ENCODE assay signal across 16 cellular contexts in genomic region chr1:51842255-51842654, GRCh38.
"Had no signal": no experiment of that assay in that cellular context is flagged by ENCODE, and none has a peak within 500 bp of the region (broad histone marks: within the 10 kb centered on the region; RNA-seq: fewer than 3 reads in every experiment).

No MANE protein-coding gene starts in this region.

- H3K9me3 Mint-ChIP-seq: central memory CD8-positive, alpha-beta T cell; natural killer cell treated with Interleukin-12 subunit alpha and Interleukin-12 subunit beta and Interleukin-15 and Interleukin-18, amount 100 ng/mL, for 72 hours; type B pancreatic cell had no signal

- H3K27ac ChIP-seq: brain microvascular endothelial cell, coronary artery, esophagus muscularis mucosa had no signal

- H3K27me3 Mint-ChIP-seq: activated naive CD8-positive, alpha-beta T cell treated with anti-CD3 and anti-CD28 coated beads for 36 hours; central memory CD8-positive, alpha-beta T cell; natural killer cell treated with Interleukin-12 subunit alpha and Interleukin-12 subunit beta and Interleukin-15 and Interleukin-18, amount 100 ng/mL, for 72 hours; stimulated activated naive CD8-positive, alpha-beta T cell treated with anti-CD3 and anti-CD28 coated beads, Interleukin-15, amount 100 ng/mL, for 72 hours; type B pancreatic cell had no signal

- H3K4me3 ChIP-seq: coronary artery, esophagus muscularis mucosa had no signal

- ATAC-seq: natural killer cell treated with Interleukin-12 subunit alpha and Interleukin-12 subunit beta and Interleukin-15 and Interleukin-18, amount 100 ng/mL, for 72 hours; stimulated activated naive CD8-positive, alpha-beta T cell treated with anti-CD3 and anti-CD28 coated beads, Interleukin-15, amount 100 ng/mL, for 72 hours; WTC11 had no signal

- H3K27ac Mint-ChIP-seq: activated naive CD8-positive, alpha-beta T cell treated with anti-CD3 and anti-CD28 coated beads for 36 hours; natural killer cell treated with Interleukin-12 subunit alpha and Interleukin-12 subunit beta and Interleukin-15 and Interleukin-18, amount 100 ng/mL, for 72 hours; stimulated activated naive CD8-positive, alpha-beta T cell treated with anti-CD3 and anti-CD28 coated beads, Interleukin-15, amount 100 ng/mL, for 72 hours; type B pancreatic cell had no signal

- H3K27me3 ChIP-seq: brain microvascular endothelial cell, esophagus muscularis mucosa had no signal

- H3K9me3 ChIP-seq: esophagus muscularis mucosa had no signal

- H3K4me3 Mint-ChIP-seq: activated naive CD8-positive, alpha-beta T cell treated with anti-CD3 and anti-CD28 coated beads for 36 hours; central memory CD8-positive, alpha-beta T cell; natural killer cell treated with Interleukin-12 subunit alpha and Interleukin-12 subunit beta and Interleukin-15 and Interleukin-18, amount 100 ng/mL, for 72 hours; stimulated activated naive CD8-positive, alpha-beta T cell treated with anti-CD3 and anti-CD28 coated beads, Interleukin-15, amount 100 ng/mL, for 72 hours; type B pancreatic cell; WTC11 had no signal

- DNase-seq: activated CD4-positive, alpha-beta T cell treated with anti-CD3 and anti-CD28 coated beads for 4 hours; activated CD8-positive, alpha-beta memory T cell treated with anti-CD3 and anti-CD28 coated beads, Interleukin-2, amount 50 U/mL, for 48 hours; activated naive CD8-positive, alpha-beta T cell treated with anti-CD3 and anti-CD28 coated beads for 36 hours; anterior cingulate cortex; brain microvascular endothelial cell; hypothalamus; kidney glomerular epithelial cell; mesenchymal stem cell; stimulated activated CD4-positive, alpha-beta T cell treated with anti-CD3 and anti-CD28 coated beads, Interleukin-1b, Interleukin-23, amount 100 ng/mL, for 48 hours; stimulated activated naive CD8-positive, alpha-beta T cell treated with anti-CD3 and anti-CD28 coated beads, Interleukin-15, amount 100 ng/mL, for 72 hours had no signal
